Comparison of ENCODE assay signal across 8 cellular contexts in the genomic region with DNA sequence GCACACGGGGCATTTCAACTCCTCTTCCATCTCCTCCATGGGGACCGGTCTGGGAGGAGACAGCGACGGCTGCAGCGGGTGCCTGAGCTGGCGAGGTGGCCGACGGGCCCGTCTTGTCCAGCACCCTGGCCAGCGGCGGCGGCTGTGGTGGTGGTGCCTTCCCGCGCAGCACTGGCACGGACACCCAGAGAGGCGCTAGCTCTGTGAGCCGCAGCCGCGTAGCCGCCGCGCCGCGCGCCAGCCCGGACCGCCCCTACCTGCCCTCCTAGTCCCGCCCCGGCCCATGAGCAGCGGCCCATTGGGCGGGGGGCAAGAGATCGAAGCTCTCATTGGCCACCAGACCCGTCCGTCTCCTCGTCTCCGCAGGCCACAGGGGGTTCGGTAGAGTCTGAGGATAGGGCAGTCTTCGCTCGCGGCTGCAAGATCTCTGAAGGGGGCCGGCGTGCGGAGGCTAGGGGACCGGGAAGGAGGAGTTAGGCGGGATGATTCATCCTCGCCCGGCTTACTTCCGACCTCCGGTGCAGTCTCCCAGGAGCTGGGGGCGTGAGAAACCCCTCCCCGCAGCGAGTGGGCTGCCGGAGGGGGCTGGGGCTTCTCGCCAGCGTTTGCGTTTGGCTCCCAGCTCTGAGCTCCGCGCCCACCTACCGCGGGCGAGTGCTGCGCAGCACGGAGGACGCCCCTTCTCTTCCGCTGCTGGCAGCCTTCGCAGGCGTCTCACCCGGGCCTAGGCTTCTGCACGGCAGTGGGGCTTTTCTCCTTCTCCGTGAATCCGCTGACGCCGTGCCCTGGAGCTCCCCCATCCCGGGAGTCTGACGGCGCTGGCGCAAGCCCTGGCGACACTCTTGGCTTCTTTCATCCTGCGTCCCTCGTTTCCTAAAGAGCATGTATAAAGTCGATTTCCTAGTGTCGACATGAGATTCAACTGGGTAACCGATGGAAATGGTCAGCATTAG. TPM values are rescaled to one million over a fixed set of nuclear protein-coding genes. Genes with fewer than 3 reads are reported as not detected.
DNase-seq lines count a peak whose midpoint lies in the region; ATAC-seq and TF ChIP-seq lines count a peak whose summit lies in the region.

A gene (minus strand): TSS at position 205 of the 953 bp plus-strand sequence. CDS start 166 bp downstream, at position 39.

- ATAC-seq in GM19324 (IDR thresholded peaks at IDR 0.05; ENCODE audit: low FRiP score, unreplicated experiment), result peak; percentile 100
- peak; percentile 98 for ATAC-seq in HG03457 (IDR thresholded peaks at IDR 0.05; ENCODE audit: unreplicated experiment)

- peak; percentile 81 for DNase-seq in AG10803 (ENCODE audit: low read depth)
- peak; percentile 98 for DNase-seq in NCI-H510A treated with DMSO at 0.1 percent for 48 hours (lab: John Stamatoyannopoulos, UW)
- DNase-seq in activated CD4-positive, alpha-beta T cell treated with anti-CD3 and anti-CD28 coated beads for 48 hours, result peak; percentile 95
- DNase-seq in colonic mucosa, result peak; percentile 94
- DNase-seq in kidney tubule cell (ENCODE audit: low spot score), result peak; percentile 98
- peak; percentile 85 to 91 for DNase-seq in stimulated activated CD4-positive, alpha-beta T cell treated with anti-CD3 and anti-CD28 coated beads, Interleukin-15, amount 100 ng/mL, for 48 hours (ENCODE audit: low read depth in 2 of 2)

- peaks cover 16% of the 10 kb centered on the region for H3K4me1 ChIP-seq in colonic mucosa

- H3K27ac ChIP-seq in colonic mucosa, result peak within 1 kb of the TSS; percentile 34

- H3K9ac ChIP-seq in colonic mucosa (ENCODE audit: low read depth in 2 of 2, low read length in 2 of 2), result peak within 1 kb of the TSS; percentile 61 to 74

- H3K9me3 ChIP-seq in colonic mucosa, result no peaks in the 10 kb centered on the region

- peaks cover 17% of the 10 kb centered on the region for H3K27me3 ChIP-seq in colonic mucosa

- no peaks in the 10 kb centered on the region for H3K36me3 ChIP-seq in colonic mucosa

- no peak for TF ChIP-seq CTCF in AG10803 (conservative IDR thresholded peaks at IDR 0.05; ENCODE audit: low read length)
- TF ChIP-seq CTCF in colonic mucosa (IDR thresholded peaks at IDR 0.05), result no peak

- H3K4me3 ChIP-seq in AG10803 (ENCODE audit: low read length) (peak within 1 kb of the TSS; percentile 59), colonic mucosa (peak within 1 kb of the TSS; percentile 63)

- intact Hi-C loops in colonic mucosa (cut with DNase I), result loop anchor here (10.0 kb wide), 1 partner anchor 130 kb away; no protein-coding TSS in a partner anchor

RNA-seq across cellular contexts. Expression of the gene that starts here (rescaled TPM):
- total RNA-seq in colonic mucosa, result under 1 TPM; 0.49 to 0.66 TPM

Comparison
In these comparisons a context has a peak if more than half of its experiments do, and no peak if none do; other contexts are left out.
1. Peak in every context shown above with its lines: DNase-seq, ATAC-seq, H3K4me3 ChIP-seq and H3K27ac ChIP-seq.
2. Peak in DNase-seq, H3K4me3 ChIP-seq, H3K27ac ChIP-seq and H3K9ac ChIP-seq in colonic mucosa; RNA of the gene not detected or under 1 TPM.